Comparison of ENCODE assay signal across 8 cellular contexts in genomic region chr17:80259642-80260535, GRCh38. TPM values are rescaled to one million over a fixed set of nuclear protein-coding genes. Genes with fewer than 3 reads are reported as not detected.
A peak's percentile ranks its signal among the peaks of the same experiment; 100 is the strongest.
DNase-seq lines count a peak whose midpoint lies in the region; ATAC-seq lines count a peak whose summit lies in the region.

No MANE protein-coding gene starts in this region.

- peak overlapping the region; percentile 56 for H3K4me3 ChIP-seq in HUES48 (ENCODE audit: low read depth, low read length)

- no peaks in the 10 kb centered on the region for H3K27me3 ChIP-seq in HUES48 (ENCODE audit: control insufficient read depth, insufficient read depth, low read length)

- H3K27ac ChIP-seq in HUES48 (ENCODE audit: low read depth, low read length) = peak overlapping the region; percentile 82

- H3K9ac ChIP-seq in HUES48 (ENCODE audit: low read depth, low read length) = no peak overlapping the region

- peak; percentile 60 for DNase-seq in NK-92 treated with Interleukin-12 subunit alpha and Interleukin-12 subunit beta, amount 100 ng/mL, for 24 hours (lab: John Stamatoyannopoulos, UW)
- DNase-seq in NK-92 (lab: John Stamatoyannopoulos, UW; ENCODE audit: unreplicated experiment) (no peak), T-helper 1 cell (peak; percentile 74 to 89 (median 80)), anterior cingulate cortex (lab: John Stamatoyannopoulos, UW) (peak in 42 of 58 donors; percentile 10 to 66 (median 42)), hepatic stellate cell (ENCODE audit: low spot score) (peak; percentile 96), renal cortical epithelial cell (ENCODE audit: low read depth) (peak; percentile 36)

- H3K4me1 ChIP-seq in HUES48 (ENCODE audit: control insufficient read depth, insufficient read depth, low read length) = peaks cover 27% of the 10 kb centered on the region

- H3K36me3 ChIP-seq in HUES48 (ENCODE audit: control insufficient read depth, insufficient read depth, low read length) = peaks cover 6% of the 10 kb centered on the region; the same call in 1 of the 2 replicates

- no peak for ATAC-seq in GM21447 (IDR thresholded peaks at IDR 0.05; ENCODE audit: unreplicated experiment)

- no peaks in the 10 kb centered on the region for H3K9me3 ChIP-seq in HUES48 (ENCODE audit: control insufficient read depth, insufficient read depth, low read length)

RNA-seq across cellular contexts. Expression of gene RNF213, which starts 0.8 kb away (rescaled TPM):
- total RNA-seq in renal cortical epithelial cell = 182 and 763 TPM in 2 replicates

RNA-seq across cellular contexts. Expression of gene SLC26A11, which starts 39.7 kb away (rescaled TPM):
- 4.0 and 26.0 TPM in 2 replicates for total RNA-seq in renal cortical epithelial cell

RNA-seq across cellular contexts. Expression of gene SGSH, which starts 39.8 kb away (rescaled TPM):
- total RNA-seq in renal cortical epithelial cell = 4.0 and 30.1 TPM in 2 replicates
